20 cellular contexts compared by ENCODE assay signal in the genomic region with DNA sequence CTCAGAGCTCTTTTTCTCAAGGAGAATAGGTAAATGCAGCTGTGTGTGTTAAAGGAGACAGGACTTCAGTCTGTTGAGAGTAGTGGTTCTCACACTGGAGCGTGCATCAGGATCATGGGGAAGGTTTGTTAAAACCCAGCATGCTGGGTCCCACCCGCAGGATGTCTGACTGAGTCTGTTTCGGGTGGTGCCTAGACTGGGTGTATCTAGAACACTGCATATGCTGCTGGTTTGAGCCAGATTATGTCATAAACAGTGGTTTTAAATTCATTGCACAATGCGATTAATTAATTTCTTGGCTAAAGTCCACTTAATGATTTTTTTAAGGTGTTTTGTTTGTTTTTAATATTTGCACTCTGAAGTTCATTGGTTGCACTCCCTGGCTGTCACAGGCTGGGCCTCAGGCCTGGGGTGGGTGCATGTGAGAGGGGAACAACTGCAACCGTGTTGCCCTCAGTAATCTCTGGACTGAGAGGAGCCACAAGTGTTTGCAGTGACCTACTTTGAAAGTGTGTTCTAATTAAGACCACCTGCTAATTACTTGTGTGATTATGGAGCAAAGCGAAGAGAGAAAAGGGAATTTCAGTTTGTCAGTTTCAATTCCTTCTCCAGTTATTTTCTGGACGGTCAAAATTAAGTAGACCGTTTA. TPM values are rescaled to one million over a fixed set of nuclear protein-coding genes. Genes with fewer than 3 reads are reported as not detected.
A peak's percentile ranks its signal among the peaks of the same experiment; 100 is the strongest.
DNase-seq lines count a peak whose midpoint lies in the region; ATAC-seq, FAIRE-seq and TF ChIP-seq lines count a peak whose summit lies in the region.
"Had no signal": no experiment of that assay in that cellular context is flagged by ENCODE, and none has a peak within 500 bp of the region (broad histone marks: within the 10 kb centered on the region; RNA-seq: fewer than 3 reads in every experiment).

No MANE protein-coding gene starts in this region.

- H3K4me1 ChIP-seq in astrocyte (ENCODE audit: insufficient read depth, low read length): no peaks in the 10 kb centered on the region
- no peaks in the 10 kb centered on the region for H3K4me1 ChIP-seq in endocrine pancreas (ENCODE audit: control insufficient read depth, insufficient read depth, low read length)
- no peaks in the 10 kb centered on the region for H3K4me1 ChIP-seq in Karpas-422 (ENCODE audit: low read length)
- H3K4me1 ChIP-seq: BE2C had no signal

- TF ChIP-seq CTCF in astrocyte (IDR thresholded peaks at IDR 0.05; ENCODE audit: insufficient read depth, low read depth, low read length): no peak

- no peaks in the 10 kb centered on the region for H3K4me1 Mint-ChIP-seq in astrocyte (ENCODE audit: low read depth, unreplicated experiment)
- no peaks in the 10 kb centered on the region for H3K4me1 Mint-ChIP-seq in stimulated activated memory B cell treated with anti-CD40 and anti-IgM and Interleukin-4, amounts not matched to agents 10 μg/mL and 1 μg/mL and 100 μg/mL, for 72 hours

- H3K9me3 ChIP-seq in astrocyte (ENCODE audit: insufficient read depth, low read depth, low read length) (no peaks in the 10 kb centered on the region), endocrine pancreas (ENCODE audit: control insufficient read depth, low read length) (no peaks in the 10 kb centered on the region), Karpas-422 (ENCODE audit: low read length) (no peaks in the 10 kb centered on the region)
- H3K9me3 ChIP-seq: BE2C had no signal

- peaks cover 6% of the 10 kb centered on the region for H3K36me3 Mint-ChIP-seq in astrocyte (ENCODE audit: low read depth, unreplicated experiment)
- H3K36me3 Mint-ChIP-seq in stimulated activated memory B cell treated with anti-CD40 and anti-IgM and Interleukin-4, amounts not matched to agents 10 μg/mL and 1 μg/mL and 100 μg/mL, for 72 hours: peaks cover 44% of the 10 kb centered on the region

- H3K27ac Mint-ChIP-seq in astrocyte (ENCODE audit: unreplicated experiment): no peak overlapping the region
- H3K27ac Mint-ChIP-seq in stimulated activated memory B cell treated with anti-CD40 and anti-IgM and Interleukin-4, amounts not matched to agents 10 μg/mL and 1 μg/mL and 100 μg/mL, for 72 hours: peak overlapping the region; percentile 32
- H3K27ac Mint-ChIP-seq: CD4-positive, CD25-positive, alpha-beta regulatory T cell; IgD-negative memory B cell had no signal

- H3K79me2 ChIP-seq in astrocyte (ENCODE audit: insufficient read depth, low read length) (peaks cover under 1% of the 10 kb centered on the region), Karpas-422 (ENCODE audit: low read length) (no peaks in the 10 kb centered on the region)

- no peak overlapping the region for H3K4me3 ChIP-seq in astrocyte (ENCODE audit: insufficient read depth, low read depth, low read length)
- H3K4me3 ChIP-seq in endocrine pancreas (ENCODE audit: control insufficient read depth, insufficient read depth, low read length): no peak overlapping the region
- H3K4me3 ChIP-seq in Karpas-422 (ENCODE audit: low read length): no peak overlapping the region

- FAIRE-seq in astrocyte (lab: Jason Lieb, UNC): peak; percentile 98
- FAIRE-seq: G401.6, GM12892, GM18507, HTR-8/SVneo had no signal

- H3K9ac ChIP-seq in astrocyte (ENCODE audit: low read length) (no peak overlapping the region), endocrine pancreas (ENCODE audit: control insufficient read depth, insufficient read depth, low read length) (peak overlapping the region; percentile 41), Karpas-422 (ENCODE audit: low read length) (no peak overlapping the region)

- H3K27ac ChIP-seq in astrocyte (ENCODE audit: low read depth, low read length): no peak overlapping the region
- no peak overlapping the region for H3K27ac ChIP-seq in Karpas-422 (ENCODE audit: low read length)

- H2AFZ ChIP-seq in astrocyte (ENCODE audit: low read depth, low read length) (no peak overlapping the region), Karpas-422 (ENCODE audit: low read length) (no peak overlapping the region)

- no peaks in the 10 kb centered on the region for H3K27me3 ChIP-seq in astrocyte (ENCODE audit: insufficient read depth, low read length)
- H3K27me3 ChIP-seq in endocrine pancreas (ENCODE audit: control insufficient read depth, insufficient read depth, low read length): no peaks in the 10 kb centered on the region
- H3K27me3 ChIP-seq in Karpas-422 (ENCODE audit: low read length): no peaks in the 10 kb centered on the region
- H3K27me3 ChIP-seq: BE2C had no signal

- H4K20me1 ChIP-seq in astrocyte (ENCODE audit: insufficient read depth, low read length) (no peaks in the 10 kb centered on the region), Karpas-422 (ENCODE audit: insufficient read depth, low read depth, low read length) (no peaks in the 10 kb centered on the region)

- ATAC-seq in left lobe of liver (peak; percentile 58), Right ventricle myocardium superior (ENCODE audit: poor library complexity) (no peak), GM19023 (IDR thresholded peaks at IDR 0.05; ENCODE audit: unreplicated experiment) (no peak)
- ATAC-seq in stimulated activated memory B cell treated with anti-CD40 and anti-IgM and Interleukin-4, amounts not matched to agents 10 μg/mL and 1 μg/mL and 100 μg/mL, for 72 hours: no peak
- ATAC-seq: HCT116 had no signal

- no peaks in the 10 kb centered on the region for H3K27me3 Mint-ChIP-seq in astrocyte (ENCODE audit: low read depth, unreplicated experiment)
- no peaks in the 10 kb centered on the region for H3K27me3 Mint-ChIP-seq in stimulated activated memory B cell treated with anti-CD40 and anti-IgM and Interleukin-4, amounts not matched to agents 10 μg/mL and 1 μg/mL and 100 μg/mL, for 72 hours
- H3K27me3 Mint-ChIP-seq: CD4-positive, CD25-positive, alpha-beta regulatory T cell; CD8-positive, alpha-beta memory T cell; IgD-negative memory B cell had no signal

- H3K4me2 ChIP-seq in astrocyte (ENCODE audit: low read length) (no peak overlapping the region), Karpas-422 (ENCODE audit: low read depth, low read length, poor library complexity, severe bottlenecking) (no peak overlapping the region)

- H3K36me3 ChIP-seq in astrocyte (ENCODE audit: insufficient read depth, low read length) (peaks cover 35% of the 10 kb centered on the region), endocrine pancreas (ENCODE audit: control insufficient read depth, insufficient read depth, low read length) (peaks cover 9% of the 10 kb centered on the region), Karpas-422 (ENCODE audit: insufficient read depth, low read length) (peaks cover 4% of the 10 kb centered on the region; the same call in 1 of the 2 replicates)

- H3K9me3 Mint-ChIP-seq in astrocyte (ENCODE audit: unreplicated experiment): no peaks in the 10 kb centered on the region
- no peaks in the 10 kb centered on the region for H3K9me3 Mint-ChIP-seq in stimulated activated memory B cell treated with anti-CD40 and anti-IgM and Interleukin-4, amounts not matched to agents 10 μg/mL and 1 μg/mL and 100 μg/mL, for 72 hours
- H3K9me3 Mint-ChIP-seq: CD8-positive, alpha-beta memory T cell; IgD-negative memory B cell had no signal

- H3K9me2 ChIP-seq in Karpas-422 (replicated peaks; ENCODE audit: insufficient read depth, low read length): no peaks in the 10 kb centered on the region

- intact Hi-C loops in Right ventricle myocardium superior (cut with DNase I): no loop called here

- no peak for DNase-seq in astrocyte (ENCODE audit: low read depth)
- DNase-seq in left lobe of liver (ENCODE audit: low spot score): no peak
- DNase-seq in Right ventricle myocardium superior: no peak
- DNase-seq in Karpas-422: no peak
- DNase-seq: BE2C; C1 segment of cervical spinal cord; CD4-positive, CD25-positive, alpha-beta regulatory T cell; CD8-positive, alpha-beta memory T cell; COR-L47; GOT3; H7 had no signal

- H3K4me3 Mint-ChIP-seq in astrocyte (ENCODE audit: unreplicated experiment): no peak overlapping the region
- H3K4me3 Mint-ChIP-seq in stimulated activated memory B cell treated with anti-CD40 and anti-IgM and Interleukin-4, amounts not matched to agents 10 μg/mL and 1 μg/mL and 100 μg/mL, for 72 hours: no peak overlapping the region
- H3K4me3 Mint-ChIP-seq: CD4-positive, CD25-positive, alpha-beta regulatory T cell; CD8-positive, alpha-beta memory T cell; IgD-negative memory B cell had no signal

RNA-seq across cellular contexts. Expression of a gene that starts 8.3 kb away (rescaled TPM):
- total RNA-seq in astrocyte (38.0 and 39.2 TPM in 2 replicates), left lobe of liver (9.6 TPM), Right ventricle myocardium superior (54.6 TPM)
- total RNA-seq in Karpas-422 (2014; rRNA removed; shearing (Covaris generic); ENCODE audit: low replicate concordance): 13.7 and 27.4 TPM in 2 replicates
